Comparison of ENCODE assay signal across 1 cellular context in the genomic region with DNA sequence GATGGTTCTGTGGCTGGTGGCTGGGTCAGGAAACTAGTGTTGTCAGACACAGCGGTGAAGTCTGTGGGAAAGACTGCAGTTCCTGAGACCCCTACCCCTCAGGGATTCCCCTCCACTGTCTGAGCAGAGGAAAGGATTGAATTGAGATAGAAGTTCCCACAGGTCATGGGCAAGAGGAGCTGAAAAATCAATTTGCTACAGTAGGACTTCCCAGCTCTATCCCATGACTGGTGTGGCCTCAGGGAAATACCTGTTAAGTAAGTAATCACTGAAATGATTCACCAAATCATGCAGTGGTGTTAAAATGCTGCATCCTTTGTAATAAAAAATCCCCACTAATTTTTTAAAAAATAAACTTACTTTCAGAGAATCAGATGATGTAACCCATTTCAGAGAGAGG.
TF ChIP-seq lines count a peak whose summit lies in the region.

No MANE protein-coding gene starts in this region.

TF ChIP-seq in H1, 55 proteins besides CTCF, POLR2A, EP300 and RAD21:
- TF ChIP-seq POU5F1 (IDR thresholded peaks at IDR 0.05; ENCODE audit: low read depth, low read length) (no peak), EGR1 (IDR thresholded peaks at IDR 0.05; ENCODE audit: borderline replicate concordance, low read depth, low read length) (no peak), CHD1 (IDR thresholded peaks at IDR 0.05; ENCODE audit: low read depth, low read length) (no peak), EZH2 (IDR thresholded peaks at IDR 0.05; ENCODE audit: low read depth, low read length, severe bottlenecking) (no peak), CREB1 (IDR thresholded peaks at IDR 0.05) (no peak), RFX5 (IDR thresholded peaks at IDR 0.05; ENCODE audit: borderline replicate concordance, low read depth, low read length) (no peak), SIX5 (IDR thresholded peaks at IDR 0.05; ENCODE audit: low read depth, low read length) (no peak), BACH1 (IDR thresholded peaks at IDR 0.05; ENCODE audit: low read length) (no peak), YY1 (IDR thresholded peaks at IDR 0.05; ENCODE audit: low read depth, low read length) (no peak)
- TF ChIP-seq, protein P1, sequence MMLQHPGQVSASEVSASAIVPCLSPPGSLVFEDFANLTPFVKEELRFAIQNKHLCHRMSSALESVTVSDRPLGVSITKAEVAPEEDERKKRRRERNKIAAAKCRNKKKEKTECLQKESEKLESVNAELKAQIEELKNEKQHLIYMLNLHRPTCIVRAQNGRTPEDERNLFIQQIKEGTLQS (IDR thresholded peaks at IDR 0.05; ENCODE audit: insufficient read depth, low read depth, low read length), result no peak
